Comparison of ENCODE assay signal across 14 cellular contexts in genomic region chr1:236457775-236458174, GRCh38.
DNase-seq lines count a peak whose midpoint lies in the region; ATAC-seq and TF ChIP-seq lines count a peak whose summit lies in the region.
"Had no signal": no experiment of that assay in that cellular context is flagged by ENCODE, and none has a peak within 500 bp of the region (broad histone marks: within the 10 kb centered on the region; RNA-seq: fewer than 3 reads in every experiment).

No MANE protein-coding gene starts in this region.

- H3K9me3 ChIP-seq in CD8-positive, alpha-beta T cell (ENCODE audit: low read length): no peaks in the 10 kb centered on the region
- H3K9me3 ChIP-seq: ascending aorta, tibial nerve had no signal

- no peaks in the 10 kb centered on the region for H3K36me3 ChIP-seq in CD8-positive, alpha-beta T cell (ENCODE audit: insufficient read depth, low read length)
- H3K36me3 ChIP-seq: ascending aorta, tibial nerve had no signal

- ATAC-seq in GM18498 (IDR thresholded peaks at IDR 0.05; ENCODE audit: unreplicated experiment) (peak; percentile 67), GM18861 (IDR thresholded peaks at IDR 0.05; ENCODE audit: unreplicated experiment) (peak; percentile 77), HG02623 (IDR thresholded peaks at IDR 0.05; ENCODE audit: unreplicated experiment) (peak; percentile 62), HG03442 (IDR thresholded peaks at IDR 0.05; ENCODE audit: unreplicated experiment) (peak; percentile 72)
- ATAC-seq in CD8-positive, alpha-beta T cell: no peak
- ATAC-seq: K562 had no signal

- H3K9me3 Mint-ChIP-seq in CD8-positive, alpha-beta T cell: no peaks in the 10 kb centered on the region

- POLR2A ChIA-PET in CD8-positive, alpha-beta T cell (lab: Charles Lee): no interaction called here

- DNase-seq in NK-92 (lab: John Stamatoyannopoulos, UW; ENCODE audit: unreplicated experiment): no peak
- no peak for DNase-seq in glomerular visceral epithelial cell (ENCODE audit: extremely low spot score)
- DNase-seq in CD8-positive, alpha-beta T cell: no peak
- DNase-seq: NCI-H1417 treated with DMSO at 0.1 percent for 48 hours, NCI-H748 treated with DMSO at 0.1 percent for 48 hours, SHP77 treated with DMSO at 0.1 percent for 48 hours had no signal

- H3K27me3 Mint-ChIP-seq in CD8-positive, alpha-beta T cell (ENCODE audit: low read depth): peaks cover 20% of the 10 kb centered on the region

- H3K36me3 Mint-ChIP-seq in CD8-positive, alpha-beta T cell: no peaks in the 10 kb centered on the region

- TF ChIP-seq CTCF in CD8-positive, alpha-beta T cell (IDR thresholded peaks at IDR 0.05): no peak

- H3K4me3 Mint-ChIP-seq in CD8-positive, alpha-beta T cell: no peak overlapping the region

- H3K27ac Mint-ChIP-seq in CD8-positive, alpha-beta T cell: no peak overlapping the region

- intact Hi-C loops in CD8-positive, alpha-beta T cell (cut with DNase I, micrococcal nuclease): no loop called here

- H3K4me3 ChIP-seq in CD8-positive, alpha-beta T cell (ENCODE audit: low read depth, low read length): no peak overlapping the region
- H3K4me3 ChIP-seq: ascending aorta, K562, skin epidermis, tibial nerve had no signal

- no peaks in the 10 kb centered on the region for H3K27me3 ChIP-seq in CD8-positive, alpha-beta T cell (ENCODE audit: insufficient read depth, low read length)
- H3K27me3 ChIP-seq: ascending aorta, tibial nerve had no signal

- no peaks in the 10 kb centered on the region for H3K4me1 Mint-ChIP-seq in CD8-positive, alpha-beta T cell (ENCODE audit: low read depth)

- CTCF ChIA-PET in CD8-positive, alpha-beta T cell (lab: Charles Lee): no interaction called here

- H3K4me1 ChIP-seq in CD8-positive, alpha-beta T cell (ENCODE audit: insufficient read depth, low read length): no peaks in the 10 kb centered on the region
- H3K4me1 ChIP-seq: ascending aorta, tibial nerve had no signal

- no peak overlapping the region for H3K27ac ChIP-seq in CD8-positive, alpha-beta T cell (ENCODE audit: low read depth, low read length)
- H3K27ac ChIP-seq: ascending aorta, skin epidermis, tibial nerve had no signal
